11 cellular contexts compared by ENCODE assay signal in the genomic region with DNA sequence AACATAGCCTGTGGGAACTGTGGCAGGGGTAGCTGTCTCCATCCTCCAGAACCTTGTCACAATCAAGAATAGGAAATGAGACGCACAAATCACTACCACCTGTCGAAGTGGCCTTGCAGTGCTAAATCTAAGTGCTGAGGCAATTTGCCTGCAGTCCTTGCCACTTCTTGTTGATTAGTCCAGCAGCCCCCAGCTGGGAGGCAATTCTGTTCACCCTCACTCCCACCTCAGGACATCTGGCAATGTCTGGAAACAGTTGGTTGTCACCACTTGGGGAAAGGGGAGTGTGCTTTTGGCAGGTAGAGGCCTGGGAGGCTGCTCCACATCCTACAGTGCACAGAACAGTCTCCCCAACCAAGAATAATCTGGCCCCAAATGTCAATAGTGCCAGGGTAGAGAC. TPM values are rescaled to one million over a fixed set of nuclear protein-coding genes. Genes with fewer than 3 reads are reported as not detected.
DNase-seq lines count a peak whose midpoint lies in the region; ATAC-seq lines count a peak whose summit lies in the region.
"Had no signal": no experiment of that assay in that cellular context is flagged by ENCODE, and none has a peak within 500 bp of the region (broad histone marks: within the 10 kb centered on the region; RNA-seq: fewer than 3 reads in every experiment).

No MANE protein-coding gene starts in this region.

- H3K4me1 Mint-ChIP-seq in effector memory CD8-positive, alpha-beta T cell (ENCODE audit: low read depth in 2 of 2), result peaks cover 3 to 6% of the 10 kb centered on the region in 2 donors

- H3K27ac ChIP-seq in rectal smooth muscle tissue (ENCODE audit: low read depth, low read length), result peak overlapping the region; percentile 87
- H3K27ac ChIP-seq: KMS-11 had no signal

- H3K4me3 ChIP-seq in H7 (ENCODE audit: insufficient read depth, low read depth, low read length), result no peak overlapping the region
- H3K4me3 ChIP-seq in rectal smooth muscle tissue (ENCODE audit: low read length), result no peak overlapping the region

- H3K27me3 ChIP-seq in H7 (ENCODE audit: control insufficient read depth, insufficient read depth, low read length) (no peaks in the 10 kb centered on the region), rectal smooth muscle tissue (ENCODE audit: control insufficient read depth, insufficient read depth, low read length) (no peaks in the 10 kb centered on the region)

- H3K4me3 Mint-ChIP-seq in effector memory CD8-positive, alpha-beta T cell, result peak overlapping the region; percentile 10 to 56

- H3K9ac ChIP-seq in rectal smooth muscle tissue (ENCODE audit: low read length), result no peak overlapping the region
- H3K9ac ChIP-seq: KMS-11 had no signal

- H3K36me3 ChIP-seq in H7 (replicated peaks; ENCODE audit: control insufficient read depth, insufficient read depth, low read length) (no peaks in the 10 kb centered on the region), rectal smooth muscle tissue (ENCODE audit: control insufficient read depth, insufficient read depth, low read length) (no peaks in the 10 kb centered on the region)

- DNase-seq in H7, result peak; percentile 5
- peak; percentile 26 for DNase-seq in NCI-H2227 treated with DMSO at 0.1 percent for 48 hours (lab: John Stamatoyannopoulos, UW)
- DNase-seq in effector memory CD8-positive, alpha-beta T cell, result no peak
- no peak for DNase-seq in T-helper 1 cell
- DNase-seq in foreskin melanocyte, result no peak
- no peak for DNase-seq in GM03348 (ENCODE audit: low spot score)
- no peak for DNase-seq in AG08396 (ENCODE audit: low spot score)
- DNase-seq: NCI-H510A, retina had no signal

- no peak for ATAC-seq in effector memory CD8-positive, alpha-beta T cell (replicated peaks)

- H3K27ac Mint-ChIP-seq in effector memory CD8-positive, alpha-beta T cell, result peak overlapping the region in 1 of 2 donors; percentile 77

- peaks cover 0 to 3% of the 10 kb centered on the region in 2 donors for H3K9me3 Mint-ChIP-seq in effector memory CD8-positive, alpha-beta T cell

- H3K27me3 Mint-ChIP-seq in effector memory CD8-positive, alpha-beta T cell, result no peaks in the 10 kb centered on the region

- H3K4me1 ChIP-seq in rectal smooth muscle tissue (ENCODE audit: control insufficient read depth, insufficient read depth, low read length), result peaks cover 55% of the 10 kb centered on the region

- H3K36me3 Mint-ChIP-seq in effector memory CD8-positive, alpha-beta T cell (ENCODE audit: insufficient read depth), result peaks cover 15% of the 10 kb centered on the region

RNA-seq across cellular contexts. Expression of gene RFX2, which starts 10.7 kb away (rescaled TPM):
- total RNA-seq in H7 (2014; rRNA removed; shearing (Covaris generic)), result 2.9 and 3.8 TPM in 2 replicates

RNA-seq across cellular contexts. Expression of gene ACSBG2, which starts 35.8 kb away (rescaled TPM):
- total RNA-seq in H7 (2014; rRNA removed; shearing (Covaris generic)), result not detected in 2 replicates

Comparison
In these comparisons a context has a peak if more than half of its experiments do, and no peak if none do; other contexts are left out.
1. DNase-seq: peak in H7 (single experiment) and NCI-H2227 treated with DMSO at 0.1 percent for 48 hours (single experiment); none in effector memory CD8-positive, alpha-beta T cell (0 of 3), T-helper 1 cell (0 of 5), foreskin melanocyte (single experiment), GM03348 (single experiment) and AG08396 (single experiment).